ENCODE assay signal across 8 cellular contexts in genomic region chr9:114587345-114588149, GRCh38. TPM values are rescaled to one million over a fixed set of nuclear protein-coding genes. Genes with fewer than 3 reads are reported as not detected.
DNase-seq lines count a peak whose midpoint lies in the region; ATAC-seq and TF ChIP-seq lines count a peak whose summit lies in the region.

TSS of gene ATP6V1G1 (plus strand) at chr9:114587769. CDS start at chr9:114587839, 70 bp downstream.

- H3K9me2 ChIP-seq in OCI-LY1 (ENCODE audit: low read depth, low read length), result no peaks in the 10 kb centered on the region

- H3F3A ChIP-seq in OCI-LY1 (ENCODE audit: insufficient read depth, low read length), result peaks cover 4% of the 10 kb centered on the region; the same call in 1 of the 2 replicates

- H3K4me3 ChIP-seq in HUES64 (ENCODE audit: low read length) (peak within 1 kb of the TSS; percentile 99), OCI-LY1 (ENCODE audit: low read depth, low read length, poor library complexity, severe bottlenecking) (peak within 1 kb of the TSS; percentile 97)

- H3K27me3 Mint-ChIP-seq in endothelial cell (ENCODE audit: unreplicated experiment) (peaks cover 11% of the 10 kb centered on the region), mesothelial cell of epicardium (ENCODE audit: low read depth) (no peaks in the 10 kb centered on the region)

- peak within 1 kb of the TSS; percentile 98 for H3K9ac ChIP-seq in HUES64 (ENCODE audit: low read depth, low read length)
- peak within 1 kb of the TSS; percentile 97 for H3K9ac ChIP-seq in OCI-LY1 (ENCODE audit: low read length)

- peaks cover 48% of the 10 kb centered on the region for H3K79me2 ChIP-seq in OCI-LY1 (ENCODE audit: insufficient read depth, low read length)

- WGBS in HUES64, result 2% methylated on average over 50 of the region's 50 CpGs

- H3K4me2 ChIP-seq in OCI-LY1 (ENCODE audit: low read length), result peak within 1 kb of the TSS; percentile 93

- TF ChIP-seq CTCF in OCI-LY1 (IDR thresholded peaks at IDR 0.05; ENCODE audit: low read length) (no peak; the same call in 1 of the 2 replicates), endothelial cell (IDR thresholded peaks at IDR 0.05; ENCODE audit: unreplicated experiment) (no peak), mesothelial cell of epicardium (IDR thresholded peaks at IDR 0.05; ENCODE audit: unreplicated experiment) (no peak)

- 0 out of 2 replicates have a peak within 1 kb of the TSS, but pooled peaks have one; percentile 65 for H2AFZ ChIP-seq in OCI-LY1 (ENCODE audit: low read length)

- H3K36me3 Mint-ChIP-seq in endothelial cell (ENCODE audit: low read depth, unreplicated experiment) (peaks cover 7% of the 10 kb centered on the region), mesothelial cell of epicardium (no peaks in the 10 kb centered on the region)

- peaks cover 21% of the 10 kb centered on the region for H3K4me1 ChIP-seq in HUES64 (ENCODE audit: insufficient read depth, low read length)
- H3K4me1 ChIP-seq in OCI-LY1 (ENCODE audit: insufficient read depth, low read length, severe bottlenecking), result peaks cover 43% of the 10 kb centered on the region

- H3K4me3 Mint-ChIP-seq in endothelial cell (ENCODE audit: unreplicated experiment) (peak within 1 kb of the TSS; percentile 99), mesothelial cell of epicardium (peak within 1 kb of the TSS; percentile 99)

- H3K27ac Mint-ChIP-seq in endothelial cell (ENCODE audit: unreplicated experiment) (peak within 1 kb of the TSS; percentile 95), mesothelial cell of epicardium (peak within 1 kb of the TSS; percentile 100)

- no peaks in the 10 kb centered on the region for H3K9me3 Mint-ChIP-seq in endothelial cell (ENCODE audit: unreplicated experiment)
- H3K9me3 Mint-ChIP-seq in mesothelial cell of epicardium, result no peaks in the 10 kb centered on the region

- H3K9me3 ChIP-seq in HUES64 (ENCODE audit: insufficient read depth, low read depth, low read length), result no peaks in the 10 kb centered on the region
- H3K9me3 ChIP-seq in OCI-LY1 (ENCODE audit: low read length), result no peaks in the 10 kb centered on the region

- H3K27ac ChIP-seq in HUES64 (ENCODE audit: low read depth, low read length) (peak within 1 kb of the TSS; percentile 82), OCI-LY1 (ENCODE audit: low read depth, low read length, poor library complexity, severe bottlenecking) (peak within 1 kb of the TSS; percentile 47)

- no peaks in the 10 kb centered on the region for H4K20me1 ChIP-seq in OCI-LY1 (ENCODE audit: insufficient read depth, low read length)

- peaks cover 48% of the 10 kb centered on the region for H3K4me1 Mint-ChIP-seq in endothelial cell (ENCODE audit: unreplicated experiment)
- H3K4me1 Mint-ChIP-seq in mesothelial cell of epicardium, result peaks cover 40% of the 10 kb centered on the region

- no peaks in the 10 kb centered on the region for H3K27me3 ChIP-seq in HUES64 (ENCODE audit: insufficient read depth, low read length)
- no peaks in the 10 kb centered on the region for H3K27me3 ChIP-seq in OCI-LY1 (ENCODE audit: insufficient read depth, low read length)

- peak; percentile 91 for ATAC-seq in GM21447 (IDR thresholded peaks at IDR 0.05; ENCODE audit: unreplicated experiment)

- peaks cover 9% of the 10 kb centered on the region for H3K36me3 ChIP-seq in HUES64 (ENCODE audit: insufficient read depth, low read length)
- peaks cover 5% of the 10 kb centered on the region; the same call in 1 of the 2 replicates for H3K36me3 ChIP-seq in OCI-LY1 (ENCODE audit: insufficient read depth, low read length)

- DNase-seq in D341Med (ENCODE audit: low spot score) (peak; percentile 96), endothelial cell (ENCODE audit: low spot score) (peak; percentile 98), mesothelial cell of epicardium (ENCODE audit: low spot score in 2 of 2, unreplicated experiment in 2 of 2) (peak; percentile 98 to 99)
- DNase-seq in activated CD8-positive, alpha-beta memory T cell treated with anti-CD3 and anti-CD28 coated beads, Interleukin-2, amount 50 U/mL, for 4 hours, result peak; percentile 99
- peak; percentile 100 for DNase-seq in stimulated activated CD8-positive, alpha-beta memory T cell treated with anti-CD3 and anti-CD28 coated beads, Interleukin-15, amount 100 ng/mL, for 48 hours (ENCODE audit: low read depth in 2 of 2)

RNA-seq across cellular contexts. Expression of gene ATP6V1G1, which starts in this region (rescaled TPM):
- 192 TPM for polyA plus RNA-seq in HUES64 (2013, experiment 1 of 2)
- polyA plus RNA-seq in HUES64 (2013, experiment 2 of 2), result 175 TPM
- 96.0 TPM for total RNA-seq in endothelial cell (ENCODE audit: unreplicated experiment)
- 107 to 115 TPM (median 107 TPM) in 3 replicates for total RNA-seq in mesothelial cell of epicardium

Comparison
In these comparisons a context has a peak if more than half of its experiments do, and no peak if none do; other contexts are left out.
1. Peak in every context shown above with its lines: DNase-seq, ATAC-seq, H3K4me3 ChIP-seq and H3K27ac ChIP-seq.